ENCODE assay signal across 9 cellular contexts in genomic region chr17:40342575-40343058, GRCh38. TPM values are rescaled to one million over a fixed set of nuclear protein-coding genes. Genes with fewer than 3 reads are reported as not detected.
DNase-seq lines count a peak whose midpoint lies in the region; ATAC-seq and TF ChIP-seq lines count a peak whose summit lies in the region.
"Had no signal": no experiment of that assay in that cellular context is flagged by ENCODE, and none has a peak within 500 bp of the region (broad histone marks: within the 10 kb centered on the region; RNA-seq: fewer than 3 reads in every experiment).

No MANE protein-coding gene starts in this region.

- no peak for ATAC-seq in psoas muscle
- ATAC-seq in GM18502 (IDR thresholded peaks at IDR 0.05; ENCODE audit: poor library complexity, unreplicated experiment), result no peak

- no peaks in the 10 kb centered on the region for H3K27me3 Mint-ChIP-seq in activated T-helper 1 cell treated with anti-CD3 and anti-CD28 coated beads, Interleukin-12 subunit alpha, Interleukin-12 subunit beta, Interleukin-2, Interleukin-4 antibody, amounts not matched to agents 30 ng/mL and 10 ng/mL and 1 ng/mL, durations not matched to agents 14 hours and 24 hours and 36 hours (ENCODE audit: insufficient read depth)

- no peak overlapping the region for H3K27ac Mint-ChIP-seq in activated T-helper 1 cell treated with anti-CD3 and anti-CD28 coated beads, Interleukin-12 subunit alpha, Interleukin-12 subunit beta, Interleukin-2, Interleukin-4 antibody, amounts not matched to agents 30 ng/mL and 10 ng/mL and 1 ng/mL, durations not matched to agents 14 hours and 24 hours and 36 hours

- peak overlapping the region; percentile 71 for H3K4me3 Mint-ChIP-seq in activated T-helper 1 cell treated with anti-CD3 and anti-CD28 coated beads, Interleukin-12 subunit alpha, Interleukin-12 subunit beta, Interleukin-2, Interleukin-4 antibody, amounts not matched to agents 30 ng/mL and 10 ng/mL and 1 ng/mL, durations not matched to agents 14 hours and 24 hours and 36 hours

- H3K4me1 Mint-ChIP-seq in activated T-helper 1 cell treated with anti-CD3 and anti-CD28 coated beads, Interleukin-12 subunit alpha, Interleukin-12 subunit beta, Interleukin-2, Interleukin-4 antibody, amounts not matched to agents 30 ng/mL and 10 ng/mL and 1 ng/mL, durations not matched to agents 14 hours and 24 hours and 36 hours (ENCODE audit: low read depth), result peaks cover 62% of the 10 kb centered on the region

- H3K27ac ChIP-seq in left ventricle myocardium inferior (replicated peaks), result peak overlapping the region; percentile 97
- peak overlapping the region; percentile 93 for H3K27ac ChIP-seq in psoas muscle

- H3K36me3 Mint-ChIP-seq in activated T-helper 1 cell treated with anti-CD3 and anti-CD28 coated beads, Interleukin-12 subunit alpha, Interleukin-12 subunit beta, Interleukin-2, Interleukin-4 antibody, amounts not matched to agents 30 ng/mL and 10 ng/mL and 1 ng/mL, durations not matched to agents 14 hours and 24 hours and 36 hours (ENCODE audit: low read depth), result peaks cover 26% of the 10 kb centered on the region

- intact Hi-C loops in activated T-helper 1 cell treated with anti-CD3 and anti-CD28 coated beads, Interleukin-12 subunit alpha, Interleukin-12 subunit beta, Interleukin-2, Interleukin-4 antibody, amounts not matched to agents 30 ng/mL and 10 ng/mL and 1 ng/mL, durations not matched to agents 14 hours and 24 hours and 36 hours (cut with micrococcal nuclease), result no loop called here
- intact Hi-C loops in left ventricle myocardium inferior (cut with micrococcal nuclease) (no loop called here), psoas muscle (cut with DNase I) (no loop called here)

- H3K9me3 ChIP-seq in ES-I3 (ENCODE audit: control insufficient read depth, insufficient read depth, low read length), result no peaks in the 10 kb centered on the region
- no peaks in the 10 kb centered on the region for H3K9me3 ChIP-seq in left ventricle myocardium inferior (replicated peaks)
- H3K9me3 ChIP-seq in psoas muscle, result no peaks in the 10 kb centered on the region

- H3K4me1 ChIP-seq in ES-I3 (ENCODE audit: insufficient read depth, low read length), result peaks cover 37% of the 10 kb centered on the region
- H3K4me1 ChIP-seq in left ventricle myocardium inferior, result peaks cover 96% of the 10 kb centered on the region
- peaks cover 80% of the 10 kb centered on the region for H3K4me1 ChIP-seq in psoas muscle

- H3K27me3 ChIP-seq in left ventricle myocardium inferior (ENCODE audit: low read depth) (no peaks in the 10 kb centered on the region), psoas muscle (ENCODE audit: insufficient read depth in 3 of 3, low read length in 2 of 3) (no peaks in the 10 kb centered on the region)

- 35 to 48% (median 42%) methylated on average over 21 to 30 of the region's 30 CpGs for WGBS in psoas muscle, 3 donors

- TF ChIP-seq CTCF in left ventricle myocardium inferior (IDR thresholded peaks at IDR 0.05; ENCODE audit: borderline replicate concordance), result no peak
- no peak for TF ChIP-seq CTCF in psoas muscle (IDR thresholded peaks at IDR 0.05)

- H3K9ac ChIP-seq in ES-I3 (ENCODE audit: low read depth, low read length), result peak overlapping the region; percentile 63

- no peaks in the 10 kb centered on the region for H3K9me3 Mint-ChIP-seq in activated T-helper 1 cell treated with anti-CD3 and anti-CD28 coated beads, Interleukin-12 subunit alpha, Interleukin-12 subunit beta, Interleukin-2, Interleukin-4 antibody, amounts not matched to agents 30 ng/mL and 10 ng/mL and 1 ng/mL, durations not matched to agents 14 hours and 24 hours and 36 hours

- DNase-seq in activated T-helper 1 cell treated with anti-CD3 and anti-CD28 coated beads, Interleukin-12 subunit alpha, Interleukin-12 subunit beta, Interleukin-2, Interleukin-4 antibody, amounts not matched to agents 30 ng/mL and 10 ng/mL and 1 ng/mL, durations not matched to agents 14 hours and 24 hours and 36 hours (ENCODE audit: low spot score), result no peak
- DNase-seq in left ventricle myocardium inferior (no peak), psoas muscle (no peak), NCI-H446 treated with DMSO at 0.1 percent for 48 hours (lab: John Stamatoyannopoulos, UW) (no peak), DMS79 (lab: John Stamatoyannopoulos, UW) (no peak)
- no peak for DNase-seq in stimulated activated CD4-positive, alpha-beta T cell treated with anti-CD3 and anti-CD28 coated beads, Interleukin-2, amount 100 ng/mL, for 48 hours

- H3K36me3 ChIP-seq in ES-I3 (ENCODE audit: insufficient read depth, low read length) (no peaks in the 10 kb centered on the region), left ventricle myocardium inferior (no peaks in the 10 kb centered on the region), psoas muscle (ENCODE audit: insufficient read depth in 1 of 2, low read depth in 1 of 2) (peaks cover 0 to 10% of the 10 kb centered on the region in 2 donors)

- H3K4me3 ChIP-seq in left ventricle myocardium inferior, result peak overlapping the region; percentile 78
- H3K4me3 ChIP-seq in psoas muscle, result peak overlapping the region; percentile 81

RNA-seq across cellular contexts. Expression of gene GJD3, which starts 21.9 kb away (rescaled TPM):
- 0.44 and 0.56 TPM in 2 replicates for total RNA-seq in activated T-helper 1 cell treated with anti-CD3 and anti-CD28 coated beads, Interleukin-12 subunit alpha, Interleukin-12 subunit beta, Interleukin-2, Interleukin-4 antibody, amounts not matched to agents 30 ng/mL and 10 ng/mL and 1 ng/mL, durations not matched to agents 14 hours and 24 hours and 36 hours
- total RNA-seq in left ventricle myocardium inferior, result 0.88 TPM
- 1 to 10 TPM in 2 of 4 donors, under 1 TPM in 2; 0.34 to 1.4 (median 0.82) TPM for total RNA-seq in psoas muscle
- polyA plus RNA-seq in psoas muscle, result under 1 TPM in 2 of 3 donors, not detected in 1; 0.17 to 0.25 TPM
- total RNA-seq: M059J had no signal

RNA-seq across cellular contexts. Expression of gene RARA, which starts 33.6 kb away (rescaled TPM):
- total RNA-seq in activated T-helper 1 cell treated with anti-CD3 and anti-CD28 coated beads, Interleukin-12 subunit alpha, Interleukin-12 subunit beta, Interleukin-2, Interleukin-4 antibody, amounts not matched to agents 30 ng/mL and 10 ng/mL and 1 ng/mL, durations not matched to agents 14 hours and 24 hours and 36 hours, result 19.3 and 19.9 TPM in 2 replicates
- total RNA-seq in left ventricle myocardium inferior (17.1 TPM), psoas muscle (10 to 100 TPM; 15.0 to 51.1 (median 44.6) TPM)
- 10 to 100 TPM; 15.0 to 76.9 (median 18.6) TPM for polyA plus RNA-seq in psoas muscle

RNA-seq across cellular contexts. Expression of gene CDC6, which starts 54.9 kb away (rescaled TPM):
- total RNA-seq in activated T-helper 1 cell treated with anti-CD3 and anti-CD28 coated beads, Interleukin-12 subunit alpha, Interleukin-12 subunit beta, Interleukin-2, Interleukin-4 antibody, amounts not matched to agents 30 ng/mL and 10 ng/mL and 1 ng/mL, durations not matched to agents 14 hours and 24 hours and 36 hours, result 130 and 135 TPM in 2 replicates
- total RNA-seq in left ventricle myocardium inferior, result 0.55 TPM
- total RNA-seq in psoas muscle, result under 1 TPM; 0.27 to 0.90 (median 0.42) TPM
- 1 to 10 TPM in 2 of 3 donors, under 1 TPM in 1; 0.86 to 2.5 (median 1.4) TPM for polyA plus RNA-seq in psoas muscle

Comparison
In these comparisons a context has a peak if more than half of its experiments do, and no peak if none do; other contexts are left out.
1. RNA of gene CDC6, which starts 54.9 kb away (total RNA-seq): 130 to 135 TPM in activated T-helper 1 cell treated with anti-CD3 and anti-CD28 coated beads, Interleukin-12 subunit alpha, Interleukin-12 subunit beta, Interleukin-2, Interleukin-4 antibody, amounts not matched to agents 30 ng/mL and 10 ng/mL and 1 ng/mL, durations not matched to agents 14 hours and 24 hours and 36 hours; 0.55 TPM in left ventricle myocardium inferior (single experiment) and 0.27 to 0.90 TPM in psoas muscle; every median in the first group is over 10 times any median in the second.